23 cellular contexts compared by ENCODE assay signal in genomic region chr9:87478211-87478992, GRCh38. TPM values are rescaled to one million over a fixed set of nuclear protein-coding genes. Genes with fewer than 3 reads are reported as not detected.
DNase-seq lines count a peak whose midpoint lies in the region; ATAC-seq, FAIRE-seq and TF ChIP-seq lines count a peak whose summit lies in the region.
"Had no signal": no experiment of that assay in that cellular context is flagged by ENCODE, and none has a peak within 500 bp of the region (broad histone marks: within the 10 kb centered on the region; RNA-seq: fewer than 3 reads in every experiment).

No MANE protein-coding gene starts in this region.

- H4K20me1 ChIP-seq in K562 (replicated peaks; ENCODE audit: control insufficient read depth, insufficient read depth, low read length), result no peaks in the 10 kb centered on the region

- POLR2A ChIA-PET in K562 (lab: Yijun Ruan, JAX), result interaction anchor here (0.5 to 0.7 kb wide), 4 partner anchors 14 to 224 kb away, joined by 3 to 4 read pairs (median 3); no protein-coding TSS in a partner anchor

- no peak overlapping the region for H2BK5ac ChIP-seq in neuronal stem cell (ENCODE audit: low read length)

- H3K4me1 ChIP-seq in right cardiac atrium (ENCODE audit: control insufficient read depth, insufficient read depth, low read length), result no peaks in the 10 kb centered on the region
- H3K4me1 ChIP-seq in K562 (replicated peaks in 1 of 2; ENCODE audit: control insufficient read depth in 2 of 2, insufficient read depth in 2 of 2, low read length in 2 of 2), result peaks cover 0 to 4% of the 10 kb centered on the region in 2 experiments; a peak in 3 of 5 replicates
- no peaks in the 10 kb centered on the region for H3K4me1 ChIP-seq in neuronal stem cell (ENCODE audit: control insufficient read depth in 2 of 2, insufficient read depth in 1 of 2, low read depth in 1 of 2, low read length in 2 of 2)
- H3K4me1 ChIP-seq: BE2C had no signal

- no peaks in the 10 kb centered on the region for H3K9me1 ChIP-seq in K562 (ENCODE audit: control insufficient read depth, insufficient read depth, low read length)

- no peak overlapping the region for H2AK5ac ChIP-seq in neuronal stem cell (ENCODE audit: low read depth, low read length)

- H3K79me2 ChIP-seq in K562 (ENCODE audit: control insufficient read depth, insufficient read depth, low read length), result no peaks in the 10 kb centered on the region

- H3K79me1 ChIP-seq in neuronal stem cell (ENCODE audit: low read depth, low read length), result no peaks in the 10 kb centered on the region

- in situ Hi-C loops in K562 (cut with MboI), result no loop called here

- 92% methylated on average over 7 of the region's 7 CpGs for WGBS in right cardiac atrium
- WGBS in K562 (ENCODE audit: insufficient coverage, low coverage, missing lambda C conversion rate), result 72% methylated on average over 6 of the region's 7 CpGs
- no CpG with 5 or more reads among the region's 7 CpGs for WGBS in neuronal stem cell (ENCODE audit: extremely low coverage in 2 of 2, insufficient read length in 2 of 2, insufficient replicate concordance in 1 of 2), 2 donors

- no peak overlapping the region for H2BK120ac ChIP-seq in neuronal stem cell (ENCODE audit: low read depth, low read length)

- H2AFZ ChIP-seq in K562 (ENCODE audit: low read depth, low read length) (no peak overlapping the region), neuronal stem cell (ENCODE audit: low read length) (no peak overlapping the region)
- H2AFZ ChIP-seq: PC-9 had no signal

- H4K8ac ChIP-seq in neuronal stem cell (ENCODE audit: low read depth, low read length), result no peak overlapping the region

- peak; percentile 18 to 65 (median 53) for DNase-seq in right cardiac atrium
- no peak for DNase-seq in left ventricle myocardium superior
- DNase-seq in K562 (ENCODE audit: extremely low read depth in 1 of 4, low spot score in 3 of 4), result no peak
- DNase-seq in neuronal stem cell (ENCODE audit: low spot score), result no peak
- no peak for DNase-seq in activated effector memory CD4-positive, alpha-beta T cell treated with anti-CD3 and anti-CD28 coated beads, Interleukin-2, amount 50 U/mL, for 16 hours
- DNase-seq in NAMALWA (ENCODE audit: low spot score), result no peak
- no peak for DNase-seq in kidney tubule cell (ENCODE audit: low spot score)
- DNase-seq: ACHN; BE2C; CD4-positive, CD25-positive, alpha-beta regulatory T cell; GOT3; HCEC 1CT; KG1; MG63; NCI-H2029 treated with DMSO at 0.1 percent for 48 hours; NCI-H2227 treated with DMSO at 0.1 percent for 48 hours; NCI-H526 treated with DMSO at 0.1 percent for 48 hours; PC-9; SJCRH30 had no signal

- no peak overlapping the region for H3K4me2 ChIP-seq in K562 (ENCODE audit: insufficient read depth, low read length)
- no peak overlapping the region for H3K4me2 ChIP-seq in neuronal stem cell (ENCODE audit: insufficient read depth, low read length, poor library complexity, severe bottlenecking)
- H3K4me2 ChIP-seq: PC-9 had no signal

- peak overlapping the region; percentile 89 for H2BK15ac ChIP-seq in neuronal stem cell (ENCODE audit: low read length)

- H3K9ac ChIP-seq in K562 (ENCODE audit: insufficient read depth in 1 of 2, low read depth in 2 of 2, low read length in 2 of 2), result no peak overlapping the region
- no peak overlapping the region for H3K9ac ChIP-seq in neuronal stem cell (ENCODE audit: low read depth, low read length, poor library complexity)

- H3K14ac ChIP-seq in neuronal stem cell (ENCODE audit: low read length), result no peak overlapping the region

- H3K36me3 ChIP-seq in K562 (ENCODE audit: control insufficient read depth, insufficient read depth, low read length) (no peaks in the 10 kb centered on the region), neuronal stem cell (replicated peaks in 1 of 2; ENCODE audit: control insufficient read depth in 2 of 2, insufficient read depth in 2 of 2, low read length in 2 of 2) (no peaks in the 10 kb centered on the region)
- H3K36me3 ChIP-seq: BE2C, MG63, SJCRH30 had no signal

- no TSS peak for BruUV-seq in K562 (replicated peaks; lab: Mats Ljungman, UMichigan)

- no peak for TF ChIP-seq POLR2A in K562 (conservative IDR thresholded peaks at IDR 0.05)

- no peak overlapping the region for H4K91ac ChIP-seq in neuronal stem cell (ENCODE audit: low read depth, low read length, poor library complexity)

- TF ChIP-seq EP300 in K562 (IDR thresholded peaks at IDR 0.05; ENCODE audit: low read length), result no peak

- no peak for TF ChIP-seq RAD21 in K562 (CRISPR knock-in tag; conservative IDR thresholded peaks at IDR 0.05 in 1 of 2, IDR thresholded peaks at IDR 0.05 in 1 of 2)

- H3K27me3 ChIP-seq in right cardiac atrium (ENCODE audit: control insufficient read depth, insufficient read depth), result no peaks in the 10 kb centered on the region
- no peaks in the 10 kb centered on the region for H3K27me3 ChIP-seq in K562 (ENCODE audit: control insufficient read depth in 2 of 2, insufficient read depth in 2 of 2, low read length in 2 of 2)
- H3K27me3 ChIP-seq in neuronal stem cell (ENCODE audit: control insufficient read depth in 3 of 3, insufficient read depth in 3 of 3, low read depth in 1 of 3, low read length in 3 of 3), result no peaks in the 10 kb centered on the region
- H3K27me3 ChIP-seq: BE2C, MG63, SJCRH30 had no signal

- H3K18ac ChIP-seq in neuronal stem cell (ENCODE audit: low read length), result peak overlapping the region; percentile 42

- H3K4ac ChIP-seq in neuronal stem cell (ENCODE audit: low read length), result no peak overlapping the region

- CTCF ChIA-PET in K562 (lab: Yijun Ruan, JAX; ENCODE audit: low intra/inter-chr PET ratio), result no interaction called here

- intact Hi-C loops in right cardiac atrium (cut with DNase I) (no loop called here), left ventricle myocardium superior (cut with micrococcal nuclease) (no loop called here), K562 (cut with micrococcal nuclease) (no loop called here)

- TF ChIP-seq CTCF in K562 (IDR thresholded peaks at IDR 0.05 in 2 of 3, conservative IDR thresholded peaks at IDR 0.05 in 1 of 3; ENCODE audit: insufficient read depth in 2 of 3, low read depth in 1 of 3, low read length in 3 of 3), result no peak

- no peak for FAIRE-seq in K562 (lab: Jason Lieb, UNC)
- FAIRE-seq: D721Med had no signal

- H3K9me3 ChIP-seq in right cardiac atrium (ENCODE audit: control insufficient read depth, low read length) (no peaks in the 10 kb centered on the region), K562 (replicated peaks; ENCODE audit: control insufficient read depth, insufficient read depth, low read depth, low read length) (no peaks in the 10 kb centered on the region), neuronal stem cell (replicated peaks in 1 of 2; ENCODE audit: control insufficient read depth in 2 of 2, insufficient read depth in 1 of 2, low read depth in 1 of 2, low read length in 2 of 2) (no peaks in the 10 kb centered on the region)
- H3K9me3 ChIP-seq: BE2C, MG63, SJCRH30 had no signal

- no peak overlapping the region for H3K27ac ChIP-seq in right cardiac atrium (ENCODE audit: low read length)
- H3K27ac ChIP-seq in K562 (ENCODE audit: extremely low read depth, low read depth, low read length), result no peak overlapping the region
- H3K27ac ChIP-seq in neuronal stem cell (replicated peaks; ENCODE audit: low read length), result no peak overlapping the region
- H3K27ac ChIP-seq: 22Rv1, PC-9, SJCRH30 had no signal

- no peak overlapping the region for H2BK12ac ChIP-seq in neuronal stem cell (ENCODE audit: low read length)

- H3K4me3 ChIP-seq in right cardiac atrium (ENCODE audit: low read length) (no peak overlapping the region), K562 (no peak overlapping the region), neuronal stem cell (ENCODE audit: low read length in 2 of 2) (no peak overlapping the region)
- H3K4me3 ChIP-seq: MG63, PC-9, SJCRH30 had no signal

- ATAC-seq in right cardiac atrium (no peak), left ventricle myocardium superior (no peak), K562 (no peak)
- ATAC-seq: Right ventricle myocardium inferior, SK-N-SH treated with all-trans-retinoic acid at 6 μM for 48 hours had no signal

- no peak overlapping the region for H3K23ac ChIP-seq in neuronal stem cell (ENCODE audit: low read depth, low read length, poor library complexity)

TF ChIP-seq in K562, 482 proteins besides CTCF, POLR2A, EP300 and RAD21:
- no peak for TF ChIP-seq IRF1 (CRISPR knock-in tag; IDR thresholded peaks at IDR 0.05; ENCODE audit: borderline replicate concordance)
- TF ChIP-seq NFIC (IDR thresholded peaks at IDR 0.05), result peak; percentile 52
- TF ChIP-seq TAF15 (IDR thresholded peaks at IDR 0.05; ENCODE audit: low read depth, low read length), result no peak
- no peak for TF ChIP-seq ZC3H4 (CRISPR knock-in tag; IDR thresholded peaks at IDR 0.05; ENCODE audit: borderline replicate concordance)

RNA-seq across cellular contexts. Expression of gene DAPK1, which starts 19.3 kb away (rescaled TPM):
- total RNA-seq in right cardiac atrium (10 to 100 TPM; 15.1 to 20.1 (median 18.5) TPM), left ventricle myocardium superior (10.2 TPM), K562 (2014; rRNA removed) (13.3 and 16.5 TPM in 2 replicates), K562 (2014; rRNA removed; fragmentation: Illumina TruSeq; extraction: Trizol) (11.7 and 13.4 TPM in 2 replicates), K562 (2015; rRNA removed; fragmentation: Illumina TruSeq; extraction: Trizol) (13.8 and 18.3 TPM in 2 replicates), K562 (2021) (24.4 and 27.5 TPM in 2 replicates)
- polyA plus RNA-seq in right cardiac atrium (5.2 TPM), K562 (2011; rRNA removed) (26.4 and 28.2 TPM in 2 replicates), K562 (2014; fragmentation: Illumina TruSeq; extraction: Trizol) (15.8 and 16.5 TPM in 2 replicates), K562 (2014; fragmentation: Nextera tagmentation; extraction: Ambion mirVana) (1 to 10 TPM; 1.7 to 2.3 TPM), K562 (2014; rRNA removed) (14.3 and 17.9 TPM in 2 replicates)
- 163 and 217 TPM in 2 replicates for total RNA-seq in K562 (2011; cell fraction: chromatin; rRNA removed; ENCODE audit: low replicate concordance)
- 76.1 and 78.2 TPM in 2 replicates for total RNA-seq in K562 (2011; cell fraction: nucleolus; rRNA removed)
- 82.8 and 97.2 TPM in 2 replicates for total RNA-seq in K562 (2011; cell fraction: nucleoplasm; rRNA removed)
- 15.2 and 15.5 TPM in 2 replicates for polyA plus RNA-seq in K562 (2011; cell fraction: cytosol; rRNA removed)
- 89.0 and 97.1 TPM in 2 replicates for polyA plus RNA-seq in K562 (2011; cell fraction: nucleus; rRNA removed)
- 19.8 and 27.2 TPM in 2 replicates for polyA plus RNA-seq in K562 (2012)
- polyA minus RNA-seq in K562 (2011; rRNA and poly(A)+ RNA removed), result 53.9 and 65.5 TPM in 2 replicates
- 19.3 and 20.4 TPM in 2 replicates for polyA minus RNA-seq in K562 (2011; cell fraction: cytosol; rRNA and poly(A)+ RNA removed)
- polyA minus RNA-seq in K562 (2011; cell fraction: nucleus; rRNA and poly(A)+ RNA removed), result 82.0 and 106 TPM in 2 replicates
- polyA plus RNA-seq in neuronal stem cell (2013, experiment 1 of 2), result 19.4 TPM
- 18.9 TPM for polyA plus RNA-seq in neuronal stem cell (2013, experiment 2 of 2)

Comparison
In these comparisons a context has a peak if more than half of its experiments do, and no peak if none do; other contexts are left out.
1. DNase-seq: peak in right cardiac atrium (3 of 3); none in left ventricle myocardium superior (single experiment), K562 (0 of 4), neuronal stem cell (single experiment), activated effector memory CD4-positive, alpha-beta T cell treated with anti-CD3 and anti-CD28 coated beads, Interleukin-2, amount 50 U/mL, for 16 hours (single experiment), NAMALWA (single experiment) and kidney tubule cell (single experiment).